In the genomic region with DNA sequence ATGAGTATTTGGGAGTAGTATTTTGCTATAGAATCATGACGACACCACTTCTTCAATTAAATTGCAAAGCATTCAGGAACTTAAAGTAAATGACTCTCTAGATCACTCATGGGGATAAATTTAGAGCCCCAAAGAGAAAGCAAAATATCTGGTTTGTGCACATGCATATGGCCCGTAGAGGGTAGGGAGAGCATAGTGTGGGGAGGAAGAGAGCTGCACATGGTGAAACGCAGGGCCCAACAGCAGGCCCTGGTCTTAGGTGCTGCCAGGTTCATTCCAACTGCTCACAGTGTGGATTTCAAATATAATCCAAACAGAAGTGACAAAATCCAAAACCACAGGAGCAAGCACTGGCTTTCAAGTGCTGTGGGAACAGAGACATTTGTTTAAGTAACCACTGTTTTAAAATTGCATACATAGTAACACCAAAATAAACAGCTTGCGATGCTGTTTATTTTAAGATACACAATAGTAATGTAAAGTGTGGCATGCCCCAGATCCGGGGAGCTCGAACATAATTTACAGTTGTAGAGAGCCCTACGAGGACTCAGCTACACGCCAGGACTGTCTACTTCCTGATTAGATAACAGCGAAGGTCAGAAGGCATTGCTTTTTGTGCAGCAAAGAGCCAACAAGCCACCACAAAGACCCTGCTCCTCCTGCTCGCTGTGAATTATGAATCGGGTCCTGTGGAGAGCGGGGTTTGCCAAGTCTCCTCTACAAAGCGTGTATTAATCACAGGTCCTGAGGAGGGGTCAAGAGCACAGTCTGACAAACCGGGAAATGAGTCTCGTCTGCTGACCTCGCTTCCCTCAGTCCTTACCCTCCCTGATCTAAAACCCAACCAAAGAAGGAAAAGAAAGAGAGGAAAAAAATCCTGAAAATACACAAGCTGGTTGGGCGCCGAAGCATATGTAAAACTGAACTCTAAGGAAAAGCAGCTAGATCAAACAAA, we compare ENCODE assay signal across 10 cellular contexts.
DNase-seq lines count a peak whose midpoint lies in the region; ATAC-seq lines count a peak whose summit lies in the region.
"Had no signal": no experiment of that assay in that cellular context is flagged by ENCODE, and none has a peak within 500 bp of the region (broad histone marks: within the 10 kb centered on the region; RNA-seq: fewer than 3 reads in every experiment).

No MANE protein-coding gene starts in this region.

- H3K9ac ChIP-seq in duodenal mucosa (ENCODE audit: low read depth in 1 of 2, low read length in 2 of 2) (no peak overlapping the region), mucosa of stomach (ENCODE audit: low read length) (peak overlapping the region; percentile 57)

- H3K4me1 ChIP-seq in duodenal mucosa (ENCODE audit: control insufficient read depth in 1 of 2, insufficient read depth in 2 of 2, low read length in 2 of 2) (peaks cover 0 to 6% of the 10 kb centered on the region in 2 donors), mucosa of stomach (ENCODE audit: control insufficient read depth, insufficient read depth, low read length) (peaks cover 43% of the 10 kb centered on the region)

- H3K9me3 ChIP-seq in duodenal mucosa (ENCODE audit: control insufficient read depth in 1 of 2, low read length in 2 of 2) (no peaks in the 10 kb centered on the region), mucosa of stomach (ENCODE audit: control insufficient read depth, low read length) (no peaks in the 10 kb centered on the region)

- ATAC-seq in HG03571 (IDR thresholded peaks at IDR 0.05; ENCODE audit: unreplicated experiment) = no peak
- no peak for ATAC-seq in HG02885 (IDR thresholded peaks at IDR 0.05; ENCODE audit: poor library complexity, unreplicated experiment)
- ATAC-seq in HG02884 (IDR thresholded peaks at IDR 0.05; ENCODE audit: unreplicated experiment) = no peak
- no peak for ATAC-seq in GM21423 (IDR thresholded peaks at IDR 0.05; ENCODE audit: unreplicated experiment)

- no peaks in the 10 kb centered on the region for H3K27me3 ChIP-seq in duodenal mucosa (ENCODE audit: control insufficient read depth in 1 of 2, insufficient read depth in 2 of 2, low read length in 2 of 2)
- H3K27me3 ChIP-seq in mucosa of stomach (ENCODE audit: control insufficient read depth, insufficient read depth, low read length) = no peaks in the 10 kb centered on the region

- H3K27ac ChIP-seq in duodenal mucosa (ENCODE audit: low read depth, low read length) = no peak overlapping the region
- H3K27ac ChIP-seq: skin epidermis had no signal

- H3K4me3 ChIP-seq in duodenal mucosa (ENCODE audit: low read depth in 1 of 2, low read length in 2 of 2) (peak overlapping the region; percentile 18 to 21), mucosa of stomach (ENCODE audit: low read length) (no peak overlapping the region)
- H3K4me3 ChIP-seq: skin epidermis had no signal

- H3K36me3 ChIP-seq in duodenal mucosa (ENCODE audit: control insufficient read depth in 1 of 2, insufficient read depth in 2 of 2, low read length in 2 of 2) = no peaks in the 10 kb centered on the region
- no peaks in the 10 kb centered on the region for H3K36me3 ChIP-seq in mucosa of stomach (ENCODE audit: control insufficient read depth, insufficient read depth, low read length)

- DNase-seq in DMS53 (lab: John Stamatoyannopoulos, UW) = peak; percentile 79
- peak; percentile 35 for DNase-seq in NCI-H2107 treated with DMSO at 0.1 percent for 48 hours (lab: John Stamatoyannopoulos, UW; ENCODE audit: unreplicated experiment)
- DNase-seq: activated effector memory CD4-positive, alpha-beta T cell treated with anti-CD3 and anti-CD28 coated beads, Interleukin-2, amount 50 U/mL, for 16 hours had no signal
